ENCODE assay signal across 8 cellular contexts in genomic region chr16:31074073-31074813, GRCh38. TPM values are rescaled to one million over a fixed set of nuclear protein-coding genes. Genes with fewer than 3 reads are reported as not detected.
DNase-seq lines count a peak whose midpoint lies in the region; ATAC-seq, FAIRE-seq and TF ChIP-seq lines count a peak whose summit lies in the region.

TSS of gene ZNF646 (plus strand) at chr16:31074422. CDS start at chr16:31076325, 1,903 bp downstream.
TSS of gene ZNF668 (minus strand) at chr16:31074240. CDS start at chr16:31064459, 9,781 bp downstream.

- H3K4me3 ChIP-seq in OCI-LY3 (ENCODE audit: low read length), result peak within 1 kb of the TSS; percentile 99
- H3K4me3 ChIP-seq in endothelial cell of umbilical vein (replicated peaks in 1 of 3; ENCODE audit: insufficient read depth in 1 of 3, low read depth in 1 of 3, low read length in 3 of 3), result peak within 1 kb of the TSS; percentile 68 to 87 (median 87)

- FAIRE-seq in D721Med (lab: Jason Lieb, UNC), result no peak
- FAIRE-seq in endothelial cell of umbilical vein (lab: Jason Lieb, UNC), result peak; percentile 100

- H3K4me2 ChIP-seq in OCI-LY3 (ENCODE audit: low read length) (peak within 1 kb of the TSS; percentile 98), endothelial cell of umbilical vein (ENCODE audit: insufficient read depth, low read length) (peak within 1 kb of the TSS; percentile 88)

- BruUV-seq in endothelial cell of umbilical vein (replicated peaks; lab: Mats Ljungman, UMichigan), result no TSS peak

- dilution Hi-C loops in endothelial cell of umbilical vein (cut with MboI; ENCODE audit: extremely low pct_ligation_motif_present, low sequenced_read_pairs), result no loop called here

- TF ChIP-seq CTCF in D721Med (IDR thresholded peaks at IDR 0.05; ENCODE audit: insufficient read depth, missing control alignments), result no peak
- no peak for TF ChIP-seq CTCF in OCI-LY3 (IDR thresholded peaks at IDR 0.05; ENCODE audit: low read depth, low read length)
- TF ChIP-seq CTCF in endothelial cell of umbilical vein (IDR thresholded peaks at IDR 0.05; ENCODE audit: extremely low read depth in 1 of 2, insufficient read depth in 1 of 2, low read depth in 1 of 2, low read length in 2 of 2), result no peak

- no peaks in the 10 kb centered on the region for H3K27me3 ChIP-seq in OCI-LY3 (ENCODE audit: low read depth, low read length)
- H3K27me3 ChIP-seq in endothelial cell of umbilical vein (ENCODE audit: control insufficient read depth in 2 of 2, insufficient read depth in 2 of 2, low read length in 2 of 2), result no peaks in the 10 kb centered on the region

- peaks cover 64% of the 10 kb centered on the region for H3K79me2 ChIP-seq in OCI-LY3 (ENCODE audit: low read length)
- peaks cover 47% of the 10 kb centered on the region for H3K79me2 ChIP-seq in endothelial cell of umbilical vein (ENCODE audit: control insufficient read depth, insufficient read depth, low read length)

- DNase-seq in D721Med (ENCODE audit: insufficient read length, low spot score), result peak; percentile 95
- peak; percentile 98 for DNase-seq in HuH-7 (ENCODE audit: low spot score)
- peak; percentile 97 for DNase-seq in activated CD8-positive, alpha-beta memory T cell treated with anti-CD3 and anti-CD28 coated beads, Interleukin-2, amount 50 U/mL, for 48 hours
- DNase-seq in endothelial cell of umbilical vein (ENCODE audit: low read depth, low spot score), result peak; percentile 99
- DNase-seq in midbrain (lab: John Stamatoyannopoulos, UW), result peak; percentile 100
- DNase-seq in stimulated activated CD8-positive, alpha-beta memory T cell treated with anti-CD3 and anti-CD28 coated beads, Interleukin-2, amount 100 ng/mL, for 1 hour (ENCODE audit: low read depth in 2 of 2), result peak; percentile 95 to 96

- H3K9ac ChIP-seq in OCI-LY3 (ENCODE audit: low read length) (peak within 1 kb of the TSS; percentile 96), endothelial cell of umbilical vein (replicated peaks; ENCODE audit: extremely low read depth, insufficient read depth, low read length) (peak within 1 kb of the TSS; percentile 97)

- POLR2A ChIA-PET in endothelial cell of umbilical vein (lab: Charles Lee), result interaction anchor here (0.9 to 1.8 kb wide), 4 partner anchors 10 to 106 kb away, joined by 5 to 9 read pairs (median 6); partner anchors contain the start of genes FUS and STX4

- peak within 1 kb of the TSS; percentile 82 for H2AFZ ChIP-seq in OCI-LY3 (ENCODE audit: low read depth, low read length)
- H2AFZ ChIP-seq in endothelial cell of umbilical vein (ENCODE audit: low read depth, low read length), result peak within 1 kb of the TSS; percentile 70

- H3K4me1 ChIP-seq in OCI-LY3 (ENCODE audit: low read length), result peaks cover 16% of the 10 kb centered on the region
- H3K4me1 ChIP-seq in endothelial cell of umbilical vein (ENCODE audit: control insufficient read depth, extremely low read depth, insufficient read depth, low read length), result peaks cover 14% of the 10 kb centered on the region

- H3K9me1 ChIP-seq in endothelial cell of umbilical vein (replicated peaks; ENCODE audit: control insufficient read depth, extremely low read depth, insufficient read depth, low read length), result no peaks in the 10 kb centered on the region

- H3K9me3 ChIP-seq in OCI-LY3 (ENCODE audit: insufficient read depth, low read length) (no peaks in the 10 kb centered on the region), endothelial cell of umbilical vein (replicated peaks; ENCODE audit: control insufficient read depth, insufficient read depth, low read length) (no peaks in the 10 kb centered on the region)

- peak; percentile 68 for ATAC-seq in GM21515 (IDR thresholded peaks at IDR 0.05; ENCODE audit: unreplicated experiment)

- peak within 1 kb of the TSS; percentile 83 for H3K27ac ChIP-seq in OCI-LY3 (ENCODE audit: low read length)
- H3K27ac ChIP-seq in endothelial cell of umbilical vein (ENCODE audit: insufficient read depth, low read depth, low read length), result peak within 1 kb of the TSS; percentile 86

- intact Hi-C loops in endothelial cell of umbilical vein (cut with micrococcal nuclease), result loop anchor here (1.0 to 10.0 kb wide), 10 partner anchors 20 to 791 kb away; partner anchors contain the start of genes ARMC5, FUS, HSD3B7 and KAT8

- H3K36me3 ChIP-seq in OCI-LY3 (replicated peaks; ENCODE audit: low read depth, low read length), result peaks cover 17% of the 10 kb centered on the region
- H3K36me3 ChIP-seq in endothelial cell of umbilical vein (ENCODE audit: control insufficient read depth in 2 of 2, extremely low read depth in 1 of 2, insufficient read depth in 2 of 2, low read length in 2 of 2), result peaks cover 3 to 23% of the 10 kb centered on the region in 2 experiments

- CTCF ChIA-PET in endothelial cell of umbilical vein (lab: Charles Lee), result interaction anchor here (0.6 to 2.3 kb wide), 12 partner anchors 9 to 795 kb away, joined by 3 to 22 read pairs (median 4); partner anchors contain the start of genes HSD3B7, VKORC1 and ZNF843

- H4K20me1 ChIP-seq in OCI-LY3 (ENCODE audit: insufficient read depth, low read length), result 0 out of 2 replicates have a peak, but pooled peaks cover 3% of the 10 kb centered on the region
- H4K20me1 ChIP-seq in endothelial cell of umbilical vein (replicated peaks; ENCODE audit: control insufficient read depth, extremely low read depth, insufficient read depth, low read length), result no peaks in the 10 kb centered on the region

- peak; percentile 84 for TF ChIP-seq POLR2A in endothelial cell of umbilical vein (IDR thresholded peaks at IDR 0.05; ENCODE audit: low read depth, low read length)

TF ChIP-seq in endothelial cell of umbilical vein, 7 proteins besides CTCF, POLR2A, EP300 and RAD21:
- TF ChIP-seq POLR2AphosphoS5 (IDR thresholded peaks at IDR 0.05; ENCODE audit: insufficient read depth, low read depth, low read length) (peak; percentile 93), GATA2 (IDR thresholded peaks at IDR 0.05; ENCODE audit: insufficient read depth, insufficient read length, low read depth, low read length) (no peak), MAX (IDR thresholded peaks at IDR 0.05; ENCODE audit: insufficient read depth, insufficient read length) (no peak), FOS (IDR thresholded peaks at IDR 0.05; ENCODE audit: borderline replicate concordance, insufficient read depth, low read length) (no peak), JUN (IDR thresholded peaks at IDR 0.05; ENCODE audit: borderline replicate concordance, insufficient read depth, insufficient read length, low read depth) (no peak), MYC (IDR thresholded peaks at IDR 0.05; ENCODE audit: low read depth, low read length) (peak; percentile 70)
TF ChIP-seq in endothelial cell of umbilical vein: peak in this region for 2.

RNA-seq across cellular contexts. Expression of gene ZNF646, which starts in this region (rescaled TPM):
- total RNA-seq in endothelial cell of umbilical vein, result 13.1 and 15.9 TPM in 2 replicates
- polyA plus RNA-seq in endothelial cell of umbilical vein, result 4.1 and 5.9 TPM in 2 replicates
- polyA plus RNA-seq in endothelial cell of umbilical vein (2011; cell fraction: cytosol; rRNA removed), result 2.7 and 3.3 TPM in 2 replicates
- polyA plus RNA-seq in endothelial cell of umbilical vein (2011; cell fraction: nucleus; rRNA removed), result 7.1 and 8.5 TPM in 2 replicates
- polyA plus RNA-seq in endothelial cell of umbilical vein (2012), result 8.0 and 8.4 TPM in 2 replicates
- polyA minus RNA-seq in endothelial cell of umbilical vein, result 9.7 and 23.9 TPM in 2 replicates
- polyA minus RNA-seq in endothelial cell of umbilical vein (2011; cell fraction: cytosol; rRNA and poly(A)+ RNA removed), result 7.4 TPM
- polyA minus RNA-seq in endothelial cell of umbilical vein (2011; cell fraction: nucleus; rRNA and poly(A)+ RNA removed), result 13.3 and 20.9 TPM in 2 replicates

RNA-seq across cellular contexts. Expression of gene ZNF668, which starts in this region (rescaled TPM):
- 11.6 and 13.3 TPM in 2 replicates for total RNA-seq in endothelial cell of umbilical vein
- 11.8 and 14.4 TPM in 2 replicates for polyA plus RNA-seq in endothelial cell of umbilical vein
- polyA plus RNA-seq in endothelial cell of umbilical vein (2011; cell fraction: cytosol; rRNA removed), result 5.1 and 7.3 TPM in 2 replicates
- 5.0 and 5.7 TPM in 2 replicates for polyA plus RNA-seq in endothelial cell of umbilical vein (2011; cell fraction: nucleus; rRNA removed)
- 6.3 TPM in 2 replicates for polyA plus RNA-seq in endothelial cell of umbilical vein (2012)
- polyA minus RNA-seq in endothelial cell of umbilical vein, result 6.9 and 8.0 TPM in 2 replicates
- 14.7 TPM for polyA minus RNA-seq in endothelial cell of umbilical vein (2011; cell fraction: cytosol; rRNA and poly(A)+ RNA removed)
- polyA minus RNA-seq in endothelial cell of umbilical vein (2011; cell fraction: nucleus; rRNA and poly(A)+ RNA removed), result 4.0 and 7.6 TPM in 2 replicates

Comparison
In these comparisons a context has a peak if more than half of its experiments do, and no peak if none do; other contexts are left out.
1. Peak in every context shown above with its lines: DNase-seq, ATAC-seq, H3K4me3 ChIP-seq and H3K27ac ChIP-seq.